In the genomic region with DNA sequence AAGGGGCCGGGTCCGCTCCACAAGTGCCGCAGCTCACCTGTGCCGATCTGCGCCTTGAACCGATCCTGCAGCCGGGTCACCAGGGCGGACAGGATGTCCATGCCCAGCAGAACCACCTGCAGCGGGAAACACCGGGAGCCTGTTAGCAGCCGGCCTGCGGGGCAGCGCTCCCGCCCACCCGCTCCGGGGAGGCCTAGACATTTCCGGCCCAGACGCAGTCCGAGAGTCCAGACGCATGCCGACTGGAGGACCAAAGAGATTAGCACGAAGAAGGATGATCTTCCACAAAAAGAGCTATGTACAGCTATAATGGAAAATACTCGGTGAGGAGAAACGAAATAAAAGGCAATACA, we compare ENCODE assay signal across 7 cellular contexts. TPM values are rescaled to one million over a fixed set of nuclear protein-coding genes. Genes with fewer than 3 reads are reported as not detected.
DNase-seq lines count a peak whose midpoint lies in the region; ATAC-seq, FAIRE-seq and TF ChIP-seq lines count a peak whose summit lies in the region.

No MANE protein-coding gene starts in this region.

- TF ChIP-seq POLR2A in H1 (IDR thresholded peaks at IDR 0.05; ENCODE audit: control extremely low read depth in 1 of 2, low read depth in 2 of 2, low read length in 2 of 2) (no peak), upper lobe of left lung (IDR thresholded peaks at IDR 0.05) (no peak)

- H3K79me2 ChIP-seq in SU-DHL-6 (ENCODE audit: insufficient read depth, low read length), result peaks cover 36% of the 10 kb centered on the region
- H3K79me2 ChIP-seq in H1 (ENCODE audit: control insufficient read depth in 1 of 2, insufficient read depth in 2 of 2, low read length in 2 of 2), result peaks cover 0 to 50% of the 10 kb centered on the region in 2 experiments; a peak in 3 of 4 replicates

- H4K8ac ChIP-seq in H1 (ENCODE audit: extremely low read depth, insufficient read depth, low read length), result peak overlapping the region; percentile 83; the same call in 1 of the 2 replicates

- peak; percentile 57 for DNase-seq in GDM1 (lab: John Stamatoyannopoulos, UW)
- peak; percentile 47 to 88 for DNase-seq in H1 (ENCODE audit: low read depth in 1 of 2, low spot score in 2 of 2)
- peak in 1 of 2 donors; percentile 71 for DNase-seq in upper lobe of left lung

- H3K9me3 ChIP-seq in SU-DHL-6 (ENCODE audit: insufficient read depth, low read length) (no peaks in the 10 kb centered on the region), H1 (ENCODE audit: insufficient read depth in 2 of 2, low read depth in 1 of 2, low read length in 1 of 2) (no peaks in the 10 kb centered on the region), mucosa of rectum (ENCODE audit: control insufficient read depth in 2 of 2, low read length in 2 of 2) (no peaks in the 10 kb centered on the region), upper lobe of left lung (no peaks in the 10 kb centered on the region)

- peaks cover 28% of the 10 kb centered on the region for H3F3A ChIP-seq in SU-DHL-6 (ENCODE audit: insufficient read depth)

- no peak overlapping the region for H3K14ac ChIP-seq in H1 (ENCODE audit: insufficient read length)

- peak overlapping the region; percentile 98 for H3K18ac ChIP-seq in H1 (ENCODE audit: extremely low read depth, low read length)

- ATAC-seq in GM19468 (IDR thresholded peaks at IDR 0.05; ENCODE audit: extremely low read depth, unreplicated experiment) (peak; percentile 26), HG03558 (IDR thresholded peaks at IDR 0.05; ENCODE audit: extremely low read depth, unreplicated experiment) (peak; percentile 29), upper lobe of left lung (ENCODE audit: low FRiP score in 2 of 2) (peak; percentile 83 to 85)

- CTCF ChIA-PET in H1 (lab: Charles Lee; ENCODE audit: partially characterized antibody), result interaction anchor here (0.6 to 3.5 kb wide), 22 partner anchors 11 to 401 kb away, joined by 3 to 18 read pairs (median 4); partner anchors contain the start of gene TSN

- POLR2A ChIA-PET in H1 (lab: Charles Lee; ENCODE audit: partially characterized antibody), result interaction anchor here (0.7 to 4.2 kb wide), 66 partner anchors 9 to 479 kb away, joined by 3 to 40 read pairs (median 4); partner anchors contain the start of genes CLASP1, NIFK and TSN

- peak overlapping the region; percentile 89 for H2AFZ ChIP-seq in SU-DHL-6 (ENCODE audit: low read depth, low read length, severe bottlenecking)
- peak overlapping the region; percentile 11; the same call in 1 of the 2 replicates for H2AFZ ChIP-seq in H1 (ENCODE audit: low read length)

- no peak overlapping the region for H2BK120ac ChIP-seq in H1 (replicated peaks; ENCODE audit: low read depth, low read length)

- peak overlapping the region; percentile 99 for H2BK5ac ChIP-seq in H1 (ENCODE audit: low read depth, low read length)

- 0% methylated on average over 19 of the region's 24 CpGs; no CpG with 5 or more reads in 1 of the 2 experiments for WGBS in H1 (ENCODE audit: extremely low coverage in 1 of 2, insufficient coverage in 1 of 2, insufficient read length in 1 of 2, insufficient replicate concordance in 2 of 2, low coverage in 1 of 2, low lambda C conversion rate in 2 of 2, missing lambda C conversion rate in 1 of 2), 2 experiments
- WGBS in upper lobe of left lung, 2 donors, result 0 to 1% methylated on average over 8 to 24 of the region's 24 CpGs

- no peaks in the 10 kb centered on the region; the same call in 1 of the 2 replicates for H3K23me2 ChIP-seq in H1 (ENCODE audit: low read depth, low read length)

- TF ChIP-seq RAD21 in H1 (IDR thresholded peaks at IDR 0.05 in 1 of 2, conservative IDR thresholded peaks at IDR 0.05 in 1 of 2; ENCODE audit: low read depth in 2 of 2, low read length in 2 of 2), result no peak

- H3K27ac ChIP-seq in SU-DHL-6 (ENCODE audit: low read depth, low read length) (peak overlapping the region; percentile 98), H1 (ENCODE audit: low read depth, low read length) (peak overlapping the region; percentile 75), mucosa of rectum (ENCODE audit: low read depth in 2 of 2, low read length in 2 of 2) (peak overlapping the region; percentile 96 to 99), upper lobe of left lung (peak overlapping the region; percentile 95 to 98 (median 96))

- no peak overlapping the region for H2AK5ac ChIP-seq in H1 (ENCODE audit: low read depth, low read length)

- TF ChIP-seq EP300 in H1 (IDR thresholded peaks at IDR 0.05; ENCODE audit: borderline replicate concordance in 1 of 2, low read depth in 2 of 2, low read length in 2 of 2) (no peak), upper lobe of left lung (IDR thresholded peaks at IDR 0.05) (no peak)

- peak overlapping the region; percentile 98 for H4K5ac ChIP-seq in H1 (ENCODE audit: insufficient read length, low read depth, low read length)

- H4K91ac ChIP-seq in H1 (replicated peaks; ENCODE audit: insufficient read length, low read length), result peak overlapping the region; percentile 87

- peak overlapping the region; percentile 71 for H3K4ac ChIP-seq in H1 (replicated peaks; ENCODE audit: insufficient read length, low read depth, low read length)

- H3K79me1 ChIP-seq in H1 (ENCODE audit: low read depth, low read length), result peaks cover 6% of the 10 kb centered on the region

- no peak overlapping the region for H3K23ac ChIP-seq in H1 (ENCODE audit: insufficient read length)

- peak overlapping the region; percentile 86 for H3K4me3 ChIP-seq in SU-DHL-6 (ENCODE audit: insufficient read depth, low read length, poor library complexity, severe bottlenecking)
- H3K4me3 ChIP-seq in H1 (ENCODE audit: extremely low read depth in 1 of 4, insufficient read depth in 2 of 4, low read depth in 3 of 4, low read length in 4 of 4), result peak overlapping the region; percentile 86 to 95 (median 92)
- H3K4me3 ChIP-seq in mucosa of rectum (ENCODE audit: low read length in 2 of 2), result peak overlapping the region; percentile 85 to 94
- H3K4me3 ChIP-seq in upper lobe of left lung, result peak overlapping the region; percentile 68 to 89 (median 82)

- H3K27me3 ChIP-seq in SU-DHL-6 (ENCODE audit: low read length) (no peaks in the 10 kb centered on the region), H1 (replicated peaks in 1 of 4; ENCODE audit: control insufficient read depth in 3 of 4, extremely low read depth in 1 of 4, insufficient read depth in 3 of 4, low read length in 3 of 4) (no peaks in the 10 kb centered on the region), mucosa of rectum (ENCODE audit: control insufficient read depth in 2 of 2, insufficient read depth in 2 of 2, low read length in 2 of 2) (no peaks in the 10 kb centered on the region), upper lobe of left lung (no peaks in the 10 kb centered on the region)

- H2BK15ac ChIP-seq in H1 (ENCODE audit: low read length), result no peak overlapping the region; the same call in 1 of the 2 replicates

- no peak overlapping the region; the same call in 1 of the 2 replicates for H2BK12ac ChIP-seq in H1 (ENCODE audit: low read depth, low read length)

- H3K36me3 ChIP-seq in SU-DHL-6 (ENCODE audit: low read length) (no peaks in the 10 kb centered on the region), H1 (ENCODE audit: control insufficient read depth in 2 of 4, insufficient read depth in 4 of 4, low read length in 3 of 4) (peaks cover 0 to 7% (median 3%) of the 10 kb centered on the region in 4 experiments; a peak in 3 of 8 replicates), mucosa of rectum (ENCODE audit: control insufficient read depth in 2 of 2, insufficient read depth in 2 of 2, low read length in 2 of 2) (peaks cover 0 to 11% of the 10 kb centered on the region in 2 donors), upper lobe of left lung (peaks cover 0 to 16% (median 1%) of the 10 kb centered on the region in 4 donors)

- H2BK20ac ChIP-seq in H1 (ENCODE audit: low read length), result no peak overlapping the region

- peaks cover 0 to 11% (median 5%) of the 10 kb centered on the region in 4 experiments; a peak in 3 of 7 replicates for H3K4me1 ChIP-seq in H1 (replicated peaks in 1 of 4; ENCODE audit: control insufficient read depth in 3 of 4, insufficient read depth in 4 of 4, low read length in 3 of 4)
- peaks cover 5 to 9% of the 10 kb centered on the region in 2 donors for H3K4me1 ChIP-seq in mucosa of rectum (ENCODE audit: control insufficient read depth in 2 of 2, insufficient read depth in 2 of 2, low read length in 2 of 2)
- H3K4me1 ChIP-seq in upper lobe of left lung, result peaks cover 20 to 26% (median 24%) of the 10 kb centered on the region in 4 donors

- no peaks in the 10 kb centered on the region; the same call in 1 of the 2 replicates for H4K20me1 ChIP-seq in SU-DHL-6 (ENCODE audit: low read depth, low read length)
- H4K20me1 ChIP-seq in H1 (replicated peaks in 1 of 2; ENCODE audit: control insufficient read depth in 1 of 2, insufficient read depth in 2 of 2, low read length in 2 of 2), result peaks cover 3 to 8% of the 10 kb centered on the region in 2 experiments

- peak overlapping the region; percentile 72 for H3K9ac ChIP-seq in SU-DHL-6 (ENCODE audit: low read length)
- peak overlapping the region; percentile 68 to 90 (median 75) for H3K9ac ChIP-seq in H1 (replicated peaks in 1 of 4; ENCODE audit: extremely low read depth in 1 of 4, low read depth in 3 of 4, low read length in 3 of 4)
- peak overlapping the region; percentile 78 to 89 for H3K9ac ChIP-seq in mucosa of rectum (ENCODE audit: low read depth in 1 of 2, low read length in 2 of 2)

- no peak for FAIRE-seq in H1 (lab: Jason Lieb, UNC)

- H3K9me2 ChIP-seq in SU-DHL-6 (replicated peaks; ENCODE audit: insufficient read depth, low read length), result no peaks in the 10 kb centered on the region

- H3K4me2 ChIP-seq in SU-DHL-6 (ENCODE audit: low read depth, low read length, poor library complexity, severe bottlenecking) (peak overlapping the region; percentile 96), H1 (ENCODE audit: insufficient read depth in 1 of 2, low read depth in 2 of 2, low read length in 2 of 2) (peak overlapping the region; percentile 58 to 73)

- peak overlapping the region; percentile 84 for H3K56ac ChIP-seq in H1 (replicated peaks; ENCODE audit: insufficient read length, low read depth, low read length)

- TF ChIP-seq CTCF in SU-DHL-6 (IDR thresholded peaks at IDR 0.05; ENCODE audit: insufficient read depth, low read length, poor library complexity, severe bottlenecking) (no peak), H1 (IDR thresholded peaks at IDR 0.05; ENCODE audit: control extremely low read depth in 1 of 3, insufficient read depth in 1 of 3, low read depth in 1 of 3, low read length in 3 of 3) (no peak), upper lobe of left lung (IDR thresholded peaks at IDR 0.05) (no peak)

RNA-seq across cellular contexts. Expression of gene RNU4ATAC, which starts 0.5 kb away (rescaled TPM):
- total RNA-seq in H1 (2021; fragmentation: NEBNext Ultra II Directional; extraction: Animal tissue kit (Norgen Biotek cat#: 25700)), result not detected in 2 replicates
- not detected in 2 replicates for polyA plus RNA-seq in H1 (2011; rRNA removed)
- not detected for polyA plus RNA-seq in H1 (2011; cell fraction: cytosol; rRNA removed)
- not detected for polyA plus RNA-seq in H1 (2011; cell fraction: nucleus; rRNA removed)
- not detected in 4 replicates for polyA plus RNA-seq in H1 (2012, experiment 1 of 2)
- polyA plus RNA-seq in H1 (2012, experiment 2 of 2), result not detected
- not detected for polyA plus RNA-seq in H1 (2013, experiment 1 of 2)
- not detected for polyA plus RNA-seq in H1 (2013, experiment 2 of 2)
- under 0.01 TPM in 2 replicates for polyA minus RNA-seq in H1 (2011; rRNA and poly(A)+ RNA removed)
- 4,605 TPM for polyA minus RNA-seq in H1 (2011; cell fraction: cytosol; rRNA and poly(A)+ RNA removed)
- under 0.01 TPM for polyA minus RNA-seq in H1 (2011; cell fraction: nucleus; rRNA and poly(A)+ RNA removed)
- total RNA-seq in upper lobe of left lung, result not detected

Comparison
In these comparisons a context has a peak if more than half of its experiments do, and no peak if none do; other contexts are left out.
1. ATAC-seq: peak in every context shown above with its lines; median percentile 84 in upper lobe of left lung; 29 in HG03558; 26 in GM19468.